Comparison of ENCODE assay signal across 1 cellular context in the genomic region with DNA sequence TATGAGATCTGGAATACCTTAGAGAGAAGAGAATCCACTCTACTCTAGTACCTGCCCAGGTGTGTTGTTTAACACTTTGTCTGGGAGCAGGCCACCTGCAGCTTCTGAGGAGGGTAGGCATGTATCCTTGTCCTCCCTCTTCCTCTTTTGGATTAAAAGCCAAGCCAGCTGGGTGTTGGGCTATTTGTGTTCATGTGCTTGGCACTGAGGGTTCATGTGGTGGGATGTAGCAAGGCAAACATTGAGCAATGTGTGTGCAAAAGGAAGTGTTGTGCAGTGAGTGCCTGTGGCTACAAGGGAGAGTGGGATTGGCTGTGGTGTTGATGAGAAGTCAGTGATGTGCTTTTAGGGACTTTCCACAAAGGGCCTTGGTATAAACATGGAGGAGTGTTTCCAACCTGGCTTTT.
TF ChIP-seq lines count a peak whose summit lies in the region.

No MANE protein-coding gene starts in this region.

TF ChIP-seq in HepG2, 621 proteins besides CTCF, POLR2A, EP300 and RAD21 (continued from another document and continues in another):
- 0 out of 2 replicates have a peak, but pooled peaks have one; percentile 47 for TF ChIP-seq ZNF839 (CRISPR knock-in tag; IDR thresholded peaks at IDR 0.05; ENCODE audit: borderline replicate concordance)
- TF ChIP-seq SMAD1 (CRISPR knock-in tag; IDR thresholded peaks at IDR 0.05; ENCODE audit: borderline replicate concordance, low read depth): 0 out of 2 replicates have a peak, but pooled peaks have one; percentile 38
- peak; percentile 82; the same call in 1 of the 2 replicates for TF ChIP-seq ZNF713 (CRISPR knock-in tag; IDR thresholded peaks at IDR 0.05)
- TF ChIP-seq, protein P1, sequence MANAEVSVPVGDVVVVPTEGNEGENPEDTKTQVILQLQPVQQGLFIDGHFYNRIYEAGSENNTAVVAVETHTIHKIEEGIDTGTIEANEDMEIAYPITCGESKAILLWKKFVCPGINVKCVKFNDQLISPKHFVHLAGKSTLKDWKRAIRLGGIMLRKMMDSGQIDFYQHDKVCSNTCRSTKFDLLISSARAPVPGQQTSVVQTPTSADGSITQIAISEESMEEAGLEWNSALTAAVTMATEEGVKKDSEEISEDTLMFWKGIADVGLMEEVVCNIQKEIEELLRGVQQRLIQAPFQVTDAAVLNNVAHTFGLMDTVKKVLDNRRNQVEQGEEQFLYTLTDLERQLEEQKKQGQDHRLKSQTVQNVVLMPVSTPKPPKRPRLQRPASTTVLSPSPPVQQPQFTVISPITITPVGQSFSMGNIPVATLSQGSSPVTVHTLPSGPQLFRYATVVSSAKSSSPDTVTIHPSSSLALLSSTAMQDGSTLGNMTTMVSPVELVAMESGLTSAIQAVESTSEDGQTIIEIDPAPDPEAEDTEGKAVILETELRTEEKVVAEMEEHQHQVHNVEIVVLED (CRISPR knock-in tag; IDR thresholded peaks at IDR 0.05; ENCODE audit: borderline replicate concordance): peak; percentile 25; the same call in 1 of the 2 replicates
- peak; percentile 63; the same call in 1 of the 2 replicates for TF ChIP-seq ZIK1 (CRISPR knock-in tag; IDR thresholded peaks at IDR 0.05; ENCODE audit: borderline replicate concordance, low read depth)
- TF ChIP-seq, protein P2, sequence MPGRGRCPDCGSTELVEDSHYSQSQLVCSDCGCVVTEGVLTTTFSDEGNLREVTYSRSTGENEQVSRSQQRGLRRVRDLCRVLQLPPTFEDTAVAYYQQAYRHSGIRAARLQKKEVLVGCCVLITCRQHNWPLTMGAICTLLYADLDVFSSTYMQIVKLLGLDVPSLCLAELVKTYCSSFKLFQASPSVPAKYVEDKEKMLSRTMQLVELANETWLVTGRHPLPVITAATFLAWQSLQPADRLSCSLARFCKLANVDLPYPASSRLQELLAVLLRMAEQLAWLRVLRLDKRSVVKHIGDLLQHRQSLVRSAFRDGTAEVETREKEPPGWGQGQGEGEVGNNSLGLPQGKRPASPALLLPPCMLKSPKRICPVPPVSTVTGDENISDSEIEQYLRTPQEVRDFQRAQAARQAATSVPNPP (CRISPR knock-in tag; IDR thresholded peaks at IDR 0.05): no peak
- TF ChIP-seq ZNF746 (CRISPR knock-in tag; IDR thresholded peaks at IDR 0.05): peak; percentile 87; the same call in 1 of the 2 replicates
- TF ChIP-seq ZNF567 (CRISPR knock-in tag; IDR thresholded peaks at IDR 0.05; ENCODE audit: borderline replicate concordance): 0 out of 2 replicates have a peak, but pooled peaks have one; percentile 91
- TF ChIP-seq ZNF430 (CRISPR knock-in tag; IDR thresholded peaks at IDR 0.05): peak; percentile 53; the same call in 1 of the 2 replicates
- TF ChIP-seq MEIS1 (CRISPR knock-in tag; IDR thresholded peaks at IDR 0.05; ENCODE audit: borderline replicate concordance): no peak
- no peak for TF ChIP-seq MAF1 (CRISPR knock-in tag; IDR thresholded peaks at IDR 0.05; ENCODE audit: borderline replicate concordance)
- TF ChIP-seq ZNF678 (CRISPR knock-in tag; IDR thresholded peaks at IDR 0.05): no peak
- peak; percentile 77; the same call in 1 of the 2 replicates for TF ChIP-seq HOXA3 (CRISPR knock-in tag; IDR thresholded peaks at IDR 0.05)
- TF ChIP-seq ELK4 (CRISPR knock-in tag; IDR thresholded peaks at IDR 0.05; ENCODE audit: borderline replicate concordance): no peak
- TF ChIP-seq ZNF691 (CRISPR knock-in tag; IDR thresholded peaks at IDR 0.05; ENCODE audit: borderline replicate concordance, low read depth): peak; percentile 95
- TF ChIP-seq PITX1 (CRISPR knock-in tag; IDR thresholded peaks at IDR 0.05): peak; percentile 90
- no peak for TF ChIP-seq SRSF1 (optimal IDR thresholded peaks at IDR 0.05; ENCODE audit: low read depth, low read length)
- peak; percentile 82; the same call in 1 of the 2 replicates for TF ChIP-seq ZBTB20 (CRISPR knock-in tag; IDR thresholded peaks at IDR 0.05; ENCODE audit: borderline replicate concordance, low read depth)
- peak; percentile 99 for TF ChIP-seq ZNF644 (CRISPR knock-in tag; IDR thresholded peaks at IDR 0.05; ENCODE audit: low read depth)
- TF ChIP-seq MED1 (CRISPR knock-in tag; IDR thresholded peaks at IDR 0.05): peak; percentile 98
- TF ChIP-seq TBL1XR1 (IDR thresholded peaks at IDR 0.05; ENCODE audit: borderline replicate concordance, low read length, partially characterized antibody): peak; percentile 41
- TF ChIP-seq PATZ1 (CRISPR knock-in tag; IDR thresholded peaks at IDR 0.05): peak; percentile 75
- TF ChIP-seq ZNF350 (CRISPR knock-in tag; IDR thresholded peaks at IDR 0.05; ENCODE audit: borderline replicate concordance, low read depth): peak; percentile 83
- TF ChIP-seq TEAD3 (CRISPR knock-in tag; optimal IDR thresholded peaks at IDR 0.05; ENCODE audit: borderline replicate concordance): peak; percentile 93
- TF ChIP-seq FOXP1 (IDR thresholded peaks at IDR 0.05): no peak
- TF ChIP-seq FOXP1 (CRISPR knock-in tag; IDR thresholded peaks at IDR 0.05): peak; percentile 93
- no peak for TF ChIP-seq GFI1 (CRISPR knock-in tag; IDR thresholded peaks at IDR 0.05; ENCODE audit: borderline replicate concordance)
- TF ChIP-seq ZBTB3 (CRISPR knock-in tag; IDR thresholded peaks at IDR 0.05; ENCODE audit: borderline replicate concordance, low read depth): peak; percentile 84; the same call in 1 of the 2 replicates
- TF ChIP-seq, protein P3, sequence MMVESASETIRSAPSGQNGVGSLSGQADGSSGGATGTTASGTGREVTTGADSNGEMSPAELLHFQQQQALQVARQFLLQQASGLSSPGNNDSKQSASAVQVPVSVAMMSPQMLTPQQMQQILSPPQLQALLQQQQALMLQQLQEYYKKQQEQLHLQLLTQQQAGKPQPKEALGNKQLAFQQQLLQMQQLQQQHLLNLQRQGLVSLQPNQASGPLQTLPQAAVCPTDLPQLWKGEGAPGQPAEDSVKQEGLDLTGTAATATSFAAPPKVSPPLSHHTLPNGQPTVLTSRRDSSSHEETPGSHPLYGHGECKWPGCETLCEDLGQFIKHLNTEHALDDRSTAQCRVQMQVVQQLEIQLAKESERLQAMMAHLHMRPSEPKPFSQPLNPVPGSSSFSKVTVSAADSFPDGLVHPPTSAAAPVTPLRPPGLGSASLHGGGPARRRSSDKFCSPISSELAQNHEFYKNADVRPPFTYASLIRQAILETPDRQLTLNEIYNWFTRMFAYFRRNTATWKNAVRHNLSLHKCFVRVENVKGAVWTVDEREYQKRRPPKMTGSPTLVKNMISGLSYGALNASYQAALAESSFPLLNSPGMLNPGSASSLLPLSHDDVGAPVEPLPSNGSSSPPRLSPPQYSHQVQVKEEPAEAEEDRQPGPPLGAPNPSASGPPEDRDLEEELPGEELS (CRISPR knock-in tag; IDR thresholded peaks at IDR 0.05): peak; percentile 87
- TF ChIP-seq ZNF562 (CRISPR knock-in tag; IDR thresholded peaks at IDR 0.05; ENCODE audit: borderline replicate concordance): no peak
- peak; percentile 30; the same call in 1 of the 2 replicates for TF ChIP-seq CENPX (CRISPR knock-in tag; IDR thresholded peaks at IDR 0.05)
- TF ChIP-seq TGIF2 (CRISPR knock-in tag; IDR thresholded peaks at IDR 0.05): peak; percentile 99
- peak; percentile 45; the same call in 1 of the 2 replicates for TF ChIP-seq RFX3 (CRISPR knock-in tag; IDR thresholded peaks at IDR 0.05)
- TF ChIP-seq ZNF124 (CRISPR knock-in tag; IDR thresholded peaks at IDR 0.05): 0 out of 2 replicates have a peak, but pooled peaks have one; percentile 17
- TF ChIP-seq BCLAF1 (IDR thresholded peaks at IDR 0.05): no peak
- TF ChIP-seq, protein P4, sequence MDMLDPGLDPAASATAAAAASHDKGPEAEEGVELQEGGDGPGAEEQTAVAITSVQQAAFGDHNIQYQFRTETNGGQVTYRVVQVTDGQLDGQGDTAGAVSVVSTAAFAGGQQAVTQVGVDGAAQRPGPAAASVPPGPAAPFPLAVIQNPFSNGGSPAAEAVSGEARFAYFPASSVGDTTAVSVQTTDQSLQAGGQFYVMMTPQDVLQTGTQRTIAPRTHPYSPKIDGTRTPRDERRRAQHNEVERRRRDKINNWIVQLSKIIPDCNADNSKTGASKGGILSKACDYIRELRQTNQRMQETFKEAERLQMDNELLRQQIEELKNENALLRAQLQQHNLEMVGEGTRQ (IDR thresholded peaks at IDR 0.05; ENCODE audit: low read depth, low read length): no peak
- TF ChIP-seq, protein P4 (CRISPR knock-in tag; IDR thresholded peaks at IDR 0.05; ENCODE audit: borderline replicate concordance): no peak
- peak; percentile 95 for TF ChIP-seq ZNF580 (CRISPR knock-in tag; IDR thresholded peaks at IDR 0.05; ENCODE audit: borderline replicate concordance, low read depth)
- TF ChIP-seq RFXANK (CRISPR knock-in tag; IDR thresholded peaks at IDR 0.05): no peak
- TF ChIP-seq ZNF607 (CRISPR knock-in tag; IDR thresholded peaks at IDR 0.05; ENCODE audit: borderline replicate concordance): peak; percentile 76; the same call in 1 of the 2 replicates
- peak; percentile 63 for TF ChIP-seq NFYB (CRISPR knock-in tag; IDR thresholded peaks at IDR 0.05)
- peak; percentile 89 for TF ChIP-seq BCL6 (CRISPR knock-in tag; IDR thresholded peaks at IDR 0.05)
- 0 out of 2 replicates have a peak, but pooled peaks have one; percentile 22 for TF ChIP-seq SIX4 (CRISPR knock-in tag; IDR thresholded peaks at IDR 0.05)
- TF ChIP-seq KDM4B (CRISPR knock-in tag; IDR thresholded peaks at IDR 0.05): peak; percentile 93
- TF ChIP-seq DMAP1 (CRISPR knock-in tag; IDR thresholded peaks at IDR 0.05): no peak
